Comparison of ENCODE assay signal across 28 cellular contexts in the genomic region with DNA sequence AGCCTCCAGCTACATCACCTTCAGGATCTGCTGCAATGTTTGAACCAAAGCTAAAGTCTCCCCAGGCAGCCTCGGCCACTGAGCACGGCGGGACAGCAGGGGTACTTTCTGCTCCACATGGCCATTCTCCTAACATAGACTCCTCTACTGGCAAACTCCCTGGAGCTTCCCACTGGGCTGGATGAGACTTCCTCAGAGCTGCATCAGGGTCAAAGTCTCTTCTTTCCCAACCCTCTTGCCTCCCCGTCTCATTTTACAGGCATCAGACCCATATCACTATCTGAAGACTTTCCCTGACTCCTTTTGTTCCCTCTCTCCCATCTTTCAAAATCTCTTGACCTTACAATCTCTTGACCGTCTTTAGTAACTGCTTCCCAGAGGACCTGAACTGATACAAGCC. TPM values are rescaled to one million over a fixed set of nuclear protein-coding genes. Genes with fewer than 3 reads are reported as not detected.
"Had no signal": no experiment of that assay in that cellular context is flagged by ENCODE, and none has a peak within 500 bp of the region (broad histone marks: within the 10 kb centered on the region; RNA-seq: fewer than 3 reads in every experiment).

No MANE protein-coding gene starts in this region.

- H3K9me3 ChIP-seq: ascending aorta had no signal

- FAIRE-seq: TTC549 had no signal

- H3K27me3 ChIP-seq: ascending aorta had no signal

- H3K4me1 ChIP-seq: ascending aorta had no signal

- DNase-seq: activated B cell treated with CpG ODN at 0.5 μM for 24 hours; activated CD4-positive, alpha-beta memory T cell treated with anti-CD3 and anti-CD28 coated beads, Interleukin-2, amount 10 ng/mL, durations not matched to agents 7 days and 5 days; activated CD4-positive, alpha-beta T cell treated with anti-CD3 and anti-CD28 coated beads for 48 hours; activated CD4-positive, alpha-beta T cell treated with anti-CD3 and anti-CD28 coated beads, Interleukin-2, amount 10 ng/mL, durations not matched to agents 7 days and 5 days; activated CD4-positive, alpha-beta T cell treated with anti-CD3 and anti-CD28 coated beads, Interleukin-2, amount 50 U/mL, for 48 hours; activated CD4-positive, CD25-positive, alpha-beta regulatory T cell treated with anti-CD3 and anti-CD28 coated beads, Interleukin-2, amount 50 U/mL, for 72 hours; activated CD8-positive, alpha-beta memory T cell treated with anti-CD3 and anti-CD28 coated beads for 24 hours; activated CD8-positive, alpha-beta memory T cell treated with anti-CD3 and anti-CD28 coated beads, Interleukin-2, amount 10 ng/mL, durations not matched to agents 7 days and 5 days; activated CD8-positive, alpha-beta memory T cell treated with anti-CD3 and anti-CD28 coated beads, Interleukin-2, amount 50 U/mL, for 48 hours; activated CD8-positive, alpha-beta T cell treated with anti-CD3 and anti-CD28 coated beads, Interleukin-2, amount 10 ng/mL, durations not matched to agents 7 days and 5 days; activated effector memory CD4-positive, alpha-beta T cell treated with Interleukin-2 at 50 U/mL for 16 hours; activated gamma-delta T cell; activated naive CD4-positive, alpha-beta T cell treated with anti-CD3 and anti-CD28 coated beads, Interleukin-2, amount 10 ng/mL, durations not matched to agents 7 days and 5 days; activated naive CD4-positive, alpha-beta T cell treated with Interleukin-2 at 50 U/mL for 16 hours; activated naive CD8-positive, alpha-beta T cell treated with anti-CD3 and anti-CD28 coated beads, Interleukin-2, amount 10 ng/mL, durations not matched to agents 7 days and 5 days; activated naive CD8-positive, alpha-beta T cell treated with anti-CD3 and anti-CD28 coated beads, Interleukin-2, amount 50 U/mL, for 24 hours; activated T-cell treated with anti-CD3 and anti-CD28 coated beads, Interleukin-2, amount 50 U/mL, for 24 hours; activated T-cell treated with anti-CD3 and anti-CD28 coated beads, Interleukin-2, amount 50 U/mL, for 48 hours; amygdala; anterior cingulate cortex; central memory CD4-positive, alpha-beta T cell; T-helper 1 cell; T-helper 2 cell; T-helper 9 cell had no signal

- H3K36me3 ChIP-seq: ascending aorta had no signal

- H3K27ac ChIP-seq: ascending aorta, VCaP had no signal

- ATAC-seq: activated CD8-positive, alpha-beta memory T cell treated with anti-CD3 and anti-CD28 coated beads, Interleukin-2, amount 10 ng/mL, durations not matched to agents 7 days and 5 days; activated CD8-positive, alpha-beta T cell treated with anti-CD3 and anti-CD28 coated beads, Interleukin-2, amount 10 ng/mL, durations not matched to agents 7 days and 5 days; activated naive CD8-positive, alpha-beta T cell treated with anti-CD3 and anti-CD28 coated beads, Interleukin-2, amount 50 U/mL, for 24 hours had no signal

- H3K4me3 ChIP-seq: ascending aorta had no signal

RNA-seq across cellular contexts. Expression of a gene that starts 42.2 kb away (rescaled TPM):
- total RNA-seq: activated B cell treated with CpG ODN at 0.5 μM for 24 hours; activated CD4-positive, alpha-beta memory T cell treated with anti-CD3 and anti-CD28 coated beads, Interleukin-2, amount 10 ng/mL, durations not matched to agents 7 days and 5 days; activated CD4-positive, alpha-beta T cell treated with anti-CD3 and anti-CD28 coated beads, Interleukin-2, amount 10 ng/mL, durations not matched to agents 7 days and 5 days; activated CD8-positive, alpha-beta memory T cell treated with anti-CD3 and anti-CD28 coated beads, Interleukin-2, amount 10 ng/mL, durations not matched to agents 7 days and 5 days; activated CD8-positive, alpha-beta T cell treated with anti-CD3 and anti-CD28 coated beads, Interleukin-2, amount 10 ng/mL, durations not matched to agents 7 days and 5 days; activated naive CD8-positive, alpha-beta T cell treated with anti-CD3 and anti-CD28 coated beads, Interleukin-2, amount 10 ng/mL, durations not matched to agents 7 days and 5 days; activated T-helper 2 cell treated with anti-CD3 and anti-CD28 coated beads, Interferon-gamma antibody, Interleukin-2, Interleukin-4, amounts not matched to agents 10 μg/mL and 5 μg/mL and 100 μg/mL, durations not matched to agents 14 hours and 24 hours and 36 hours had no signal
